Comparison of ENCODE assay signal across 8 cellular contexts in genomic region chr16:30875881-30876791, GRCh38. TPM values are rescaled to one million over a fixed set of nuclear protein-coding genes. Genes with fewer than 3 reads are reported as not detected.
A peak's percentile ranks its signal among the peaks of the same experiment; 100 is the strongest.
DNase-seq lines count a peak whose midpoint lies in the region; ATAC-seq and TF ChIP-seq lines count a peak whose summit lies in the region.

No MANE protein-coding gene starts in this region.

- H3K4me2 ChIP-seq in mammary epithelial cell (ENCODE audit: insufficient read depth, low read depth, low read length) = peak overlapping the region; percentile 96

- H3K79me2 ChIP-seq in mammary epithelial cell (ENCODE audit: insufficient read depth, low read length) = peaks cover 20% of the 10 kb centered on the region

- CTCF ChIA-PET in mammary epithelial cell (lab: Charles Lee; ENCODE audit: low non-redundant PET) = no interaction called here

- peaks cover 20% of the 10 kb centered on the region for H3K27me3 ChIP-seq in H7 (ENCODE audit: control insufficient read depth, insufficient read depth, low read length)
- H3K27me3 ChIP-seq in Peyer's patch = no peaks in the 10 kb centered on the region
- no peaks in the 10 kb centered on the region for H3K27me3 ChIP-seq in mammary epithelial cell (ENCODE audit: insufficient read depth, low read length)
- no peaks in the 10 kb centered on the region for H3K27me3 ChIP-seq in upper lobe of left lung

- TF ChIP-seq POLR2A in Peyer's patch (IDR thresholded peaks at IDR 0.05) (peak in 1 of 2 donors; percentile 11), upper lobe of left lung (IDR thresholded peaks at IDR 0.05) (no peak), GM18505 (IDR thresholded peaks at IDR 0.05; ENCODE audit: borderline replicate concordance, extremely low read depth, insufficient read depth, insufficient read length) (no peak)

- 5% methylated on average over 11 of the region's 11 CpGs for WGBS in mammary epithelial cell (ENCODE audit: low coverage, missing lambda C conversion rate)
- 6 to 12% methylated on average over 9 to 11 of the region's 11 CpGs for WGBS in upper lobe of left lung, 2 donors

- H3K27ac ChIP-seq in Peyer's patch (peak overlapping the region; percentile 89 to 94 (median 91)), mammary epithelial cell (ENCODE audit: insufficient read depth, low read depth, low read length) (peak overlapping the region; percentile 68), upper lobe of left lung (peak overlapping the region; percentile 90 to 93 (median 92))

- intact Hi-C loops in mammary epithelial cell (cut with micrococcal nuclease) = loop anchor here (1.0 to 5.0 kb wide), 5 partner anchors 32 to 89 kb away; partner anchors contain the start of genes FBXL19 and ZNF629

- peak overlapping the region; percentile 92 for H2AFZ ChIP-seq in mammary epithelial cell (ENCODE audit: low read depth, low read length)

- no peak for ATAC-seq in upper lobe of left lung (ENCODE audit: low FRiP score in 2 of 2)
- no peak for ATAC-seq in GM18505 (IDR thresholded peaks at IDR 0.05; ENCODE audit: unreplicated experiment)

- no peaks in the 10 kb centered on the region for H3K9me3 ChIP-seq in Peyer's patch
- no peaks in the 10 kb centered on the region for H3K9me3 ChIP-seq in mammary epithelial cell (replicated peaks; ENCODE audit: insufficient read depth, low read length)
- no peaks in the 10 kb centered on the region for H3K9me3 ChIP-seq in upper lobe of left lung

- peak overlapping the region; percentile 88 for H3K4me3 ChIP-seq in H7 (ENCODE audit: insufficient read depth, low read depth, low read length)
- peak overlapping the region; percentile 79 to 89 (median 80) for H3K4me3 ChIP-seq in Peyer's patch
- peak overlapping the region; percentile 75 to 95 (median 89) for H3K4me3 ChIP-seq in mammary epithelial cell (replicated peaks in 1 of 3; ENCODE audit: insufficient read depth in 1 of 3, low read depth in 2 of 3, low read length in 3 of 3)
- H3K4me3 ChIP-seq in upper lobe of left lung = peak overlapping the region; percentile 94 to 99 (median 97)

- dilution Hi-C loops in mammary epithelial cell (cut with HindIII; ENCODE audit: low sequenced_read_pairs) = no loop called here

- DNase-seq in DMS79 (lab: John Stamatoyannopoulos, UW) = peak; percentile 40
- DNase-seq in H7 = peak; percentile 64
- peak in 2 of 3 donors; percentile 48 to 61 for DNase-seq in Peyer's patch
- DNase-seq in mammary epithelial cell = no peak
- DNase-seq in lung microvascular endothelial cell (ENCODE audit: low read depth in 2 of 2) = peak; percentile 40 to 49
- no peak for DNase-seq in upper lobe of left lung
- no peak for DNase-seq in NCI-H524 (lab: John Stamatoyannopoulos, UW)

- TF ChIP-seq CTCF in Peyer's patch (IDR thresholded peaks at IDR 0.05) (no peak), mammary epithelial cell (conservative IDR thresholded peaks at IDR 0.05 in 1 of 2, IDR thresholded peaks at IDR 0.05 in 1 of 2; ENCODE audit: extremely low read depth in 1 of 2, insufficient read depth in 1 of 2, low read depth in 1 of 2, low read length in 2 of 2) (no peak), upper lobe of left lung (IDR thresholded peaks at IDR 0.05) (no peak)

- no TSS peak for BruUV-seq in mammary epithelial cell (replicated peaks; lab: Mats Ljungman, UMichigan)

- H3K4me1 ChIP-seq in Peyer's patch (peaks cover 0 to 20% (median 15%) of the 10 kb centered on the region in 4 donors), mammary epithelial cell (ENCODE audit: insufficient read depth, low read length) (peaks cover 17% of the 10 kb centered on the region), upper lobe of left lung (peaks cover 13 to 23% (median 22%) of the 10 kb centered on the region in 4 donors)

- peak overlapping the region; percentile 78 for H3K9ac ChIP-seq in mammary epithelial cell (ENCODE audit: insufficient read depth, low read length)

- in situ Hi-C loops in mammary epithelial cell (cut with MboI; ENCODE audit: low sequenced_read_pairs in 2 of 2) = no loop called here

- no peak for TF ChIP-seq EP300 in upper lobe of left lung (IDR thresholded peaks at IDR 0.05)

- H3K36me3 ChIP-seq in H7 (replicated peaks; ENCODE audit: control insufficient read depth, insufficient read depth, low read length) (no peaks in the 10 kb centered on the region), Peyer's patch (no peaks in the 10 kb centered on the region), mammary epithelial cell (ENCODE audit: insufficient read depth, low read length) (peaks cover 2% of the 10 kb centered on the region), upper lobe of left lung (peaks cover 0 to 10% (median 4%) of the 10 kb centered on the region in 4 donors)

- H4K20me1 ChIP-seq in mammary epithelial cell (ENCODE audit: insufficient read depth, low read length) = no peaks in the 10 kb centered on the region

RNA-seq across cellular contexts. Expression of gene BCL7C, which starts 17.7 kb away (rescaled TPM):
- total RNA-seq in H7 (2014; rRNA removed; shearing (Covaris generic)) = 16.4 and 35.5 TPM in 2 replicates
- total RNA-seq in Peyer's patch (10 to 100 TPM; 12.1 to 23.9 (median 17.8) TPM), mammary epithelial cell (10 to 100 TPM; 26.1 to 28.5 TPM), lung microvascular endothelial cell (39.7 and 72.0 TPM in 2 replicates), upper lobe of left lung (10 to 100 TPM; 15.7 to 32.8 (median 28.2) TPM)
- 22.5 TPM for polyA plus RNA-seq in mammary epithelial cell
- 1.7 TPM for polyA minus RNA-seq in mammary epithelial cell

RNA-seq across cellular contexts. Expression of gene CTF1, which starts 20.3 kb away (rescaled TPM):
- total RNA-seq in H7 (2014; rRNA removed; shearing (Covaris generic)) = 2.0 TPM in 2 replicates
- total RNA-seq in Peyer's patch (1 to 10 TPM in 1 of 4 donors, not detected in 3; 1.2 TPM), mammary epithelial cell (1 to 10 TPM in 1 of 2 donors, under 1 TPM in 1; 0.94 to 2.8 TPM), lung microvascular endothelial cell (0.22 and 0.40 TPM in 2 replicates), upper lobe of left lung (10 to 100 TPM in 2 of 6 donors, 1 to 10 TPM in 4; 4.2 to 14.5 (median 7.1) TPM)
- polyA plus RNA-seq in mammary epithelial cell = 2.1 TPM
- polyA minus RNA-seq in mammary epithelial cell = 3.3 TPM

RNA-seq across cellular contexts. Expression of gene FBXL19, which starts 47.2 kb away (rescaled TPM):
- 78.3 and 89.8 TPM in 2 replicates for total RNA-seq in H7 (2014; rRNA removed; shearing (Covaris generic))
- total RNA-seq in Peyer's patch (10 to 100 TPM; 25.0 to 51.2 (median 47.9) TPM), mammary epithelial cell (10 to 100 TPM; 18.5 to 24.9 TPM), lung microvascular endothelial cell (14.3 and 15.7 TPM in 2 replicates), upper lobe of left lung (10 to 100 TPM in 4 of 6 donors, 1 to 10 TPM in 2; 7.3 to 40.9 (median 15.5) TPM)
- polyA plus RNA-seq in mammary epithelial cell = 8.4 TPM
- polyA minus RNA-seq in mammary epithelial cell = 28.9 TPM

Comparison
In these comparisons a context has a peak if more than half of its experiments do, and no peak if none do; other contexts are left out.
1. DNase-seq: peak in DMS79 (single experiment), H7 (single experiment), Peyer's patch (2 of 3) and lung microvascular endothelial cell (2 of 2); none in mammary epithelial cell (single experiment), upper lobe of left lung (0 of 2) and NCI-H524 (0 of 2).
2. Peak in every context shown above with its lines, with median percentiles within 50 percentile points of each other: H3K4me3 ChIP-seq and H3K27ac ChIP-seq.